19 cellular contexts compared by ENCODE assay signal in the genomic region with DNA sequence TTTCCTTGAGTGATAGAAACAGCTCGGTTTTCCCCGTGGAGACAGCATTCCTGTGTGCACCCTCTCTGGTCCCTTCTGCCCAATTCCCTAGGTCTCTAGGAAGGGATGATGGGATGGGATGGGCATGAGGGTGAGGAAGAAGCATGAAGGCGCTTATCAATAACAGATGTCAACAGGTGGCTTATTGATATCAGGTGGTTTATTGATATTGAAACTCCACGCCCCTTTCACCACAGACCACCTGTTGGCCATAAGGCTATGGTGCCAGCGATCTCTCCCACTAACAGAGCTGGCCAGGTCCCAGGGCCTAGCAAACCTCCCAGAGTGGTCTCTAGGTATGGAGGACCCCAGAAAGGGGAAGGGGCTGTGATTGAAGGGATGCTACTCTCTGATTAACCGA. TPM values are rescaled to one million over a fixed set of nuclear protein-coding genes. Genes with fewer than 3 reads are reported as not detected.
A peak's percentile ranks its signal among the peaks of the same experiment; 100 is the strongest.
DNase-seq lines count a peak whose midpoint lies in the region; ATAC-seq, FAIRE-seq and TF ChIP-seq lines count a peak whose summit lies in the region.
"Had no signal": no experiment of that assay in that cellular context is flagged by ENCODE, and none has a peak within 500 bp of the region (broad histone marks: within the 10 kb centered on the region; RNA-seq: fewer than 3 reads in every experiment).

No MANE protein-coding gene starts in this region.

- no peaks in the 10 kb centered on the region for H4K20me1 ChIP-seq in K562 (replicated peaks; ENCODE audit: control insufficient read depth, insufficient read depth, low read length)
- no peaks in the 10 kb centered on the region for H4K20me1 ChIP-seq in osteoblast (ENCODE audit: insufficient read depth, low read length)

- no peaks in the 10 kb centered on the region for H3K27me3 Mint-ChIP-seq in neural crest cell (ENCODE audit: low read depth)
- H3K27me3 Mint-ChIP-seq: CD4-positive, alpha-beta memory T cell had no signal

- no peak for TF ChIP-seq RAD21 in K562 (CRISPR knock-in tag; conservative IDR thresholded peaks at IDR 0.05 in 1 of 2, IDR thresholded peaks at IDR 0.05 in 1 of 2)

- intact Hi-C loops in K562 (cut with micrococcal nuclease) = no loop called here
- intact Hi-C loops in tibial artery (cut with DNase I; ENCODE audit: low total_unique reads) = no loop called here

- POLR2A ChIA-PET in K562 (lab: Yijun Ruan, JAX) = interaction anchor here (0.6 to 7.0 kb wide), 5 partner anchors 6 to 1623 kb away, joined by 3 to 54 read pairs (median 4); a partner anchor contains a TSS

- H3K4me2 ChIP-seq in K562 (ENCODE audit: insufficient read depth, low read length) (no peak overlapping the region), osteoblast (ENCODE audit: insufficient read depth, low read length) (no peak overlapping the region)

- TF ChIP-seq CTCF in K562 (IDR thresholded peaks at IDR 0.05 in 2 of 3, conservative IDR thresholded peaks at IDR 0.05 in 1 of 3; ENCODE audit: insufficient read depth in 2 of 3, low read depth in 1 of 3, low read length in 3 of 3) = no peak
- TF ChIP-seq CTCF in neural crest cell (conservative IDR thresholded peaks at IDR 0.05) = no peak
- TF ChIP-seq CTCF in osteoblast (IDR thresholded peaks at IDR 0.05; ENCODE audit: extremely low read depth, low read depth, low read length) = no peak
- no peak for TF ChIP-seq CTCF in tibial artery (IDR thresholded peaks at IDR 0.05)

- peaks cover 2% of the 10 kb centered on the region for H3K36me3 Mint-ChIP-seq in neural crest cell (ENCODE audit: low read depth)

- no peak for ATAC-seq in K562
- no peak for ATAC-seq in GM18858 (IDR thresholded peaks at IDR 0.05; ENCODE audit: unreplicated experiment)
- ATAC-seq: HCT116 had no signal

- DNase-seq in K562 (ENCODE audit: extremely low read depth in 1 of 4, low spot score in 3 of 4) (no peak), neural crest cell (ENCODE audit: low read depth, low spot score) (no peak), osteoblast (ENCODE audit: insufficient read length, low spot score, missing footprints) (peak; percentile 29), tibial artery (no peak), NCI-H82 (lab: John Stamatoyannopoulos, UW) (no peak)
- DNase-seq: C1 segment of cervical spinal cord; Calu3; CD4-positive, alpha-beta memory T cell; COR-L47; DND-41; GM23248; H9; HFFc6 had no signal

- peaks cover 10 to 16% of the 10 kb centered on the region in 2 experiments; a peak in 4 of 5 replicates for H3K4me1 ChIP-seq in K562 (replicated peaks in 1 of 2; ENCODE audit: control insufficient read depth in 2 of 2, insufficient read depth in 2 of 2, low read length in 2 of 2)
- no peaks in the 10 kb centered on the region for H3K4me1 ChIP-seq in osteoblast (ENCODE audit: insufficient read depth, low read length)
- no peaks in the 10 kb centered on the region for H3K4me1 ChIP-seq in tibial artery

- FAIRE-seq in K562 (lab: Jason Lieb, UNC) = no peak
- FAIRE-seq: G401.6, GM12892, GM19239 had no signal

- H3K79me2 ChIP-seq in K562 (ENCODE audit: control insufficient read depth, insufficient read depth, low read length) = no peaks in the 10 kb centered on the region
- no peaks in the 10 kb centered on the region for H3K79me2 ChIP-seq in osteoblast (ENCODE audit: insufficient read depth, low read length)

- H3K36me3 ChIP-seq in K562 (ENCODE audit: control insufficient read depth, insufficient read depth, low read length) (peaks cover 23% of the 10 kb centered on the region; the same call in 2 of the 3 replicates), osteoblast (ENCODE audit: insufficient read depth, low read length) (no peaks in the 10 kb centered on the region), tibial artery (peaks cover 0 to 29% (median 1%) of the 10 kb centered on the region in 3 donors)

- no peak for TF ChIP-seq EP300 in K562 (IDR thresholded peaks at IDR 0.05; ENCODE audit: low read length)

- peak overlapping the region; percentile 33 for H3K4me3 Mint-ChIP-seq in neural crest cell
- H3K4me3 Mint-ChIP-seq: CD4-positive, alpha-beta memory T cell; H9; HFFc6 had no signal

- H3K27ac ChIP-seq in K562 (ENCODE audit: extremely low read depth, low read depth, low read length) (no peak overlapping the region), osteoblast (ENCODE audit: low read depth, low read length) (no peak overlapping the region), tibial artery (no peak overlapping the region)
- H3K27ac ChIP-seq: GM23248 had no signal

- H3K27ac Mint-ChIP-seq in neural crest cell (ENCODE audit: unreplicated experiment) = no peak overlapping the region
- H3K27ac Mint-ChIP-seq: H9, HFFc6 had no signal

- H3K4me1 Mint-ChIP-seq in neural crest cell = no peaks in the 10 kb centered on the region
- H3K4me1 Mint-ChIP-seq: H9 had no signal

- H3K9me3 ChIP-seq in K562 (replicated peaks; ENCODE audit: control insufficient read depth, insufficient read depth, low read depth, low read length) (no peaks in the 10 kb centered on the region), osteoblast (ENCODE audit: low read depth, low read length) (no peaks in the 10 kb centered on the region), tibial artery (no peaks in the 10 kb centered on the region)

- H2AFZ ChIP-seq in K562 (ENCODE audit: low read depth, low read length) = no peak overlapping the region
- no peak overlapping the region for H2AFZ ChIP-seq in osteoblast (ENCODE audit: low read length)
- H2AFZ ChIP-seq: GM23248 had no signal

- no peaks in the 10 kb centered on the region for H3K9me3 Mint-ChIP-seq in neural crest cell
- H3K9me3 Mint-ChIP-seq: CD4-positive, alpha-beta memory T cell; H9; HFFc6 had no signal

- no peaks in the 10 kb centered on the region for H3K27me3 ChIP-seq in K562 (ENCODE audit: control insufficient read depth in 2 of 2, insufficient read depth in 2 of 2, low read length in 2 of 2)
- no peaks in the 10 kb centered on the region for H3K27me3 ChIP-seq in osteoblast (ENCODE audit: insufficient read depth, low read length)
- H3K27me3 ChIP-seq in tibial artery = no peaks in the 10 kb centered on the region

- peak; percentile 37; the same call in 1 of the 2 replicates for TF ChIP-seq POLR2A in K562 (conservative IDR thresholded peaks at IDR 0.05)

- H3K4me3 ChIP-seq in K562 = no peak overlapping the region
- H3K4me3 ChIP-seq in osteoblast (ENCODE audit: insufficient read depth, low read length) = no peak overlapping the region
- no peak overlapping the region for H3K4me3 ChIP-seq in tibial artery
- H3K4me3 ChIP-seq: GM23248 had no signal

- no peak overlapping the region for H3K9ac ChIP-seq in K562 (ENCODE audit: insufficient read depth in 1 of 2, low read depth in 2 of 2, low read length in 2 of 2)
- H3K9ac ChIP-seq: GM23248 had no signal

- BruUV-seq in K562 (replicated peaks; lab: Mats Ljungman, UMichigan) = no TSS peak

- CTCF ChIA-PET in K562 (lab: Yijun Ruan, JAX; ENCODE audit: low intra/inter-chr PET ratio) = no interaction called here

- no peaks in the 10 kb centered on the region for H3K9me1 ChIP-seq in K562 (ENCODE audit: control insufficient read depth, insufficient read depth, low read length)

- 79% methylated on average over 6 of the region's 6 CpGs for WGBS in K562 (ENCODE audit: insufficient coverage, low coverage, missing lambda C conversion rate)

- in situ Hi-C loops in K562 (cut with MboI) = no loop called here

RNA-seq across cellular contexts. Expression of a gene that starts 7.9 kb away (rescaled TPM):
- 7.4 and 17.6 TPM in 2 replicates for total RNA-seq in K562 (2011; cell fraction: chromatin; rRNA removed; ENCODE audit: low replicate concordance)
- 17.5 and 20.3 TPM in 2 replicates for total RNA-seq in K562 (2011; cell fraction: nucleolus; rRNA removed)
- 13.9 and 15.0 TPM in 2 replicates for total RNA-seq in K562 (2011; cell fraction: nucleoplasm; rRNA removed)
- total RNA-seq in K562 (2014; rRNA removed) (7.3 and 18.3 TPM in 2 replicates), K562 (2014; rRNA removed; fragmentation: Illumina TruSeq; extraction: Trizol) (3.4 and 4.3 TPM in 2 replicates), K562 (2015; rRNA removed; fragmentation: Illumina TruSeq; extraction: Trizol) (5.8 and 6.9 TPM in 2 replicates), K562 (2021) (29.0 and 32.1 TPM in 2 replicates), neural crest cell (24.3 and 27.9 TPM in 2 replicates), osteoblast (5.1 and 7.1 TPM in 2 replicates)
- polyA plus RNA-seq in K562 (2011; rRNA removed) (9.1 and 18.6 TPM in 2 replicates), K562 (2014; fragmentation: Illumina TruSeq; extraction: Trizol) (15.3 and 27.4 TPM in 2 replicates), K562 (2014; fragmentation: Nextera tagmentation; extraction: Ambion mirVana) (1 to 10 TPM; 1.4 to 2.6 TPM), K562 (2014; rRNA removed) (14.1 and 15.0 TPM in 2 replicates)
- polyA plus RNA-seq in K562 (2011; cell fraction: cytosol; rRNA removed) = 8.8 and 23.5 TPM in 2 replicates
- polyA plus RNA-seq in K562 (2011; cell fraction: nucleus; rRNA removed) = 23.6 and 37.0 TPM in 2 replicates
- polyA plus RNA-seq in K562 (2012) = 26.6 and 27.6 TPM in 2 replicates
- polyA minus RNA-seq in K562 (2011; rRNA and poly(A)+ RNA removed) = 2.5 and 3.4 TPM in 2 replicates
- 5.8 and 6.3 TPM in 2 replicates for polyA minus RNA-seq in K562 (2011; cell fraction: cytosol; rRNA and poly(A)+ RNA removed)
- polyA minus RNA-seq in K562 (2011; cell fraction: nucleus; rRNA and poly(A)+ RNA removed) = 8.1 and 8.6 TPM in 2 replicates

RNA-seq across cellular contexts. Expression of a gene that starts 18.1 kb away (rescaled TPM):
- total RNA-seq in K562 (2011; cell fraction: chromatin; rRNA removed; ENCODE audit: low replicate concordance) = 11.5 and 28.7 TPM in 2 replicates
- 29.5 and 34.2 TPM in 2 replicates for total RNA-seq in K562 (2011; cell fraction: nucleolus; rRNA removed)
- 23.0 and 24.9 TPM in 2 replicates for total RNA-seq in K562 (2011; cell fraction: nucleoplasm; rRNA removed)
- total RNA-seq in K562 (2014; rRNA removed) = 13.5 and 14.1 TPM in 2 replicates
- 3.8 and 4.5 TPM in 2 replicates for total RNA-seq in K562 (2014; rRNA removed; fragmentation: Illumina TruSeq; extraction: Trizol)
- total RNA-seq in K562 (2015; rRNA removed; fragmentation: Illumina TruSeq; extraction: Trizol) = 8.9 and 10.0 TPM in 2 replicates
- total RNA-seq in K562 (2021) = 32.4 and 33.9 TPM in 2 replicates
- polyA plus RNA-seq in K562 (2011; rRNA removed) = 5.0 and 11.8 TPM in 2 replicates
- polyA plus RNA-seq in K562 (2011; cell fraction: cytosol; rRNA removed) = 9.0 and 11.0 TPM in 2 replicates
- 59.3 and 94.1 TPM in 2 replicates for polyA plus RNA-seq in K562 (2011; cell fraction: nucleus; rRNA removed)
- 21.8 and 34.6 TPM in 2 replicates for polyA plus RNA-seq in K562 (2012)
- 30.4 and 31.8 TPM in 2 replicates for polyA plus RNA-seq in K562 (2014; fragmentation: Illumina TruSeq; extraction: Trizol)
- 1 to 10 TPM; 5.2 to 5.4 TPM for polyA plus RNA-seq in K562 (2014; fragmentation: Nextera tagmentation; extraction: Ambion mirVana)
- 28.0 and 28.6 TPM in 2 replicates for polyA plus RNA-seq in K562 (2014; rRNA removed)
- 1.6 and 2.0 TPM in 2 replicates for polyA minus RNA-seq in K562 (2011; rRNA and poly(A)+ RNA removed)
- 5.7 and 10.1 TPM in 2 replicates for polyA minus RNA-seq in K562 (2011; cell fraction: cytosol; rRNA and poly(A)+ RNA removed)
- polyA minus RNA-seq in K562 (2011; cell fraction: nucleus; rRNA and poly(A)+ RNA removed) = 7.3 and 10.7 TPM in 2 replicates
- total RNA-seq in neural crest cell = 13.7 and 16.7 TPM in 2 replicates
- 231 and 259 TPM in 2 replicates for total RNA-seq in osteoblast

RNA-seq across cellular contexts. Expression of a gene that starts 21.1 kb away (rescaled TPM):
- total RNA-seq in K562 (2011; cell fraction: chromatin; rRNA removed; ENCODE audit: low replicate concordance) = 166 and 461 TPM in 2 replicates
- 349 and 384 TPM in 2 replicates for total RNA-seq in K562 (2011; cell fraction: nucleolus; rRNA removed)
- 215 and 227 TPM in 2 replicates for total RNA-seq in K562 (2011; cell fraction: nucleoplasm; rRNA removed)
- total RNA-seq in K562 (2014; rRNA removed) = 71.6 and 92.0 TPM in 2 replicates
- 16.3 and 21.7 TPM in 2 replicates for total RNA-seq in K562 (2014; rRNA removed; fragmentation: Illumina TruSeq; extraction: Trizol)
- total RNA-seq in K562 (2015; rRNA removed; fragmentation: Illumina TruSeq; extraction: Trizol) = 40.8 and 44.0 TPM in 2 replicates
- 121 and 123 TPM in 2 replicates for total RNA-seq in K562 (2021)
- polyA plus RNA-seq in K562 (2011; rRNA removed) = 51.1 and 65.2 TPM in 2 replicates
- 41.2 and 121 TPM in 2 replicates for polyA plus RNA-seq in K562 (2011; cell fraction: cytosol; rRNA removed)
- polyA plus RNA-seq in K562 (2011; cell fraction: nucleus; rRNA removed) = 267 and 470 TPM in 2 replicates
- polyA plus RNA-seq in K562 (2012) = 124 and 131 TPM in 2 replicates
- polyA plus RNA-seq in K562 (2014; fragmentation: Illumina TruSeq; extraction: Trizol) = 55.3 and 63.5 TPM in 2 replicates
- polyA plus RNA-seq in K562 (2014; fragmentation: Nextera tagmentation; extraction: Ambion mirVana) = 1 to 10 TPM; 3.8 to 4.7 TPM
- polyA plus RNA-seq in K562 (2014; rRNA removed) = 82.0 and 88.6 TPM in 2 replicates
- polyA minus RNA-seq in K562 (2011; rRNA and poly(A)+ RNA removed) = 12.8 and 26.7 TPM in 2 replicates
- 58.1 and 69.5 TPM in 2 replicates for polyA minus RNA-seq in K562 (2011; cell fraction: cytosol; rRNA and poly(A)+ RNA removed)
- polyA minus RNA-seq in K562 (2011; cell fraction: nucleus; rRNA and poly(A)+ RNA removed) = 62.4 and 89.8 TPM in 2 replicates
- 1.7 and 2.4 TPM in 2 replicates for total RNA-seq in neural crest cell
- total RNA-seq in osteoblast = under 0.01 and 0.29 TPM in 2 replicates
- total RNA-seq: A172 had no signal

RNA-seq across cellular contexts. Expression of a gene that starts 34.1 kb away (rescaled TPM):
- total RNA-seq in K562 (2011; cell fraction: chromatin; rRNA removed; ENCODE audit: low replicate concordance) = 1.5 and 2.7 TPM in 2 replicates
- 1.6 and 2.0 TPM in 2 replicates for total RNA-seq in K562 (2011; cell fraction: nucleolus; rRNA removed)
- total RNA-seq in K562 (2011; cell fraction: nucleoplasm; rRNA removed) = 1.1 and 2.1 TPM in 2 replicates
- 0.50 and 1.4 TPM in 2 replicates for total RNA-seq in K562 (2014; rRNA removed)
- 0.10 and 0.33 TPM in 2 replicates for total RNA-seq in K562 (2014; rRNA removed; fragmentation: Illumina TruSeq; extraction: Trizol)
- 0.49 and 0.51 TPM in 2 replicates for total RNA-seq in K562 (2015; rRNA removed; fragmentation: Illumina TruSeq; extraction: Trizol)
- 0.94 and 0.95 TPM in 2 replicates for total RNA-seq in K562 (2021)
- polyA plus RNA-seq in K562 (2011; rRNA removed) = 0.50 and 0.57 TPM in 2 replicates
- polyA plus RNA-seq in K562 (2011; cell fraction: cytosol; rRNA removed) = 0.86 and 1.00 TPM in 2 replicates
- polyA plus RNA-seq in K562 (2011; cell fraction: nucleus; rRNA removed) = 2.1 and 3.5 TPM in 2 replicates
- polyA plus RNA-seq in K562 (2012) = 0.52 and 1.0 TPM in 2 replicates
- polyA plus RNA-seq in K562 (2014; fragmentation: Illumina TruSeq; extraction: Trizol) = 0.42 and 0.80 TPM in 2 replicates
- under 1 TPM; 0.17 to 0.27 TPM for polyA plus RNA-seq in K562 (2014; fragmentation: Nextera tagmentation; extraction: Ambion mirVana)
- polyA plus RNA-seq in K562 (2014; rRNA removed) = 0.73 and 1.3 TPM in 2 replicates
- 0.51 and 0.84 TPM in 2 replicates for polyA minus RNA-seq in K562 (2011; rRNA and poly(A)+ RNA removed)
- 0.67 TPM in 1 of 2 replicates, not detected in the other for polyA minus RNA-seq in K562 (2011; cell fraction: cytosol; rRNA and poly(A)+ RNA removed)
- polyA minus RNA-seq in K562 (2011; cell fraction: nucleus; rRNA and poly(A)+ RNA removed) = 0.67 and 0.78 TPM in 2 replicates
- 0.50 and 0.61 TPM in 2 replicates for total RNA-seq in neural crest cell
- under 0.01 and 0.36 TPM in 2 replicates for total RNA-seq in osteoblast
- total RNA-seq: A172 had no signal

RNA-seq across cellular contexts. Expression of a gene that starts 34.3 kb away (rescaled TPM):
- total RNA-seq in K562 (2011; cell fraction: chromatin; rRNA removed; ENCODE audit: low replicate concordance) = 117 and 377 TPM in 2 replicates
- total RNA-seq in K562 (2011; cell fraction: nucleolus; rRNA removed) = 224 and 228 TPM in 2 replicates
- total RNA-seq in K562 (2011; cell fraction: nucleoplasm; rRNA removed) = 133 and 136 TPM in 2 replicates
- total RNA-seq in K562 (2014; rRNA removed) = 15.0 and 33.7 TPM in 2 replicates
- 3.3 and 6.0 TPM in 2 replicates for total RNA-seq in K562 (2014; rRNA removed; fragmentation: Illumina TruSeq; extraction: Trizol)
- total RNA-seq in K562 (2015; rRNA removed; fragmentation: Illumina TruSeq; extraction: Trizol) = 15.0 and 17.2 TPM in 2 replicates
- total RNA-seq in K562 (2021) = 56.0 and 63.3 TPM in 2 replicates
- 9.0 and 22.2 TPM in 2 replicates for polyA plus RNA-seq in K562 (2011; rRNA removed)
- 8.5 and 16.9 TPM in 2 replicates for polyA plus RNA-seq in K562 (2011; cell fraction: cytosol; rRNA removed)
- polyA plus RNA-seq in K562 (2011; cell fraction: nucleus; rRNA removed) = 184 and 234 TPM in 2 replicates
- 28.5 and 77.6 TPM in 2 replicates for polyA plus RNA-seq in K562 (2012)
- polyA plus RNA-seq in K562 (2014; fragmentation: Illumina TruSeq; extraction: Trizol) = 15.7 and 28.6 TPM in 2 replicates
- under 1 TPM; 0.06 to 0.25 TPM for polyA plus RNA-seq in K562 (2014; fragmentation: Nextera tagmentation; extraction: Ambion mirVana)
- 41.0 and 53.0 TPM in 2 replicates for polyA plus RNA-seq in K562 (2014; rRNA removed)
- polyA minus RNA-seq in K562 (2011; rRNA and poly(A)+ RNA removed) = 7.4 and 7.6 TPM in 2 replicates
- polyA minus RNA-seq in K562 (2011; cell fraction: cytosol; rRNA and poly(A)+ RNA removed) = 25.4 and 28.8 TPM in 2 replicates
- polyA minus RNA-seq in K562 (2011; cell fraction: nucleus; rRNA and poly(A)+ RNA removed) = 61.5 and 71.8 TPM in 2 replicates
- 44.2 and 46.6 TPM in 2 replicates for total RNA-seq in neural crest cell
- total RNA-seq in osteoblast = 14.5 and 18.0 TPM in 2 replicates
